1 cellular context compared by ENCODE assay signal in genomic region chr10:110007171-110007700, GRCh38.
A peak's percentile ranks its signal among the peaks of the same experiment; 100 is the strongest.
TF ChIP-seq lines count a peak whose summit lies in the region.

No MANE protein-coding gene starts in this region.

TF ChIP-seq in HepG2, 621 proteins besides CTCF, POLR2A, EP300 and RAD21 (continued from another document and continues in another):
- no peak; the same call in 1 of the 2 replicates for TF ChIP-seq FOXP4 (CRISPR knock-in tag; IDR thresholded peaks at IDR 0.05)
- TF ChIP-seq ZBTB1 (CRISPR knock-in tag; IDR thresholded peaks at IDR 0.05; ENCODE audit: borderline replicate concordance) = no peak
- peak; percentile 53; the same call in 1 of the 2 replicates for TF ChIP-seq KLF12 (CRISPR knock-in tag; IDR thresholded peaks at IDR 0.05; ENCODE audit: borderline replicate concordance)
- no peak for TF ChIP-seq ZNF318 (CRISPR knock-in tag; IDR thresholded peaks at IDR 0.05)
- peak; percentile 49; the same call in 1 of the 2 replicates for TF ChIP-seq TAF1 (CRISPR knock-in tag; IDR thresholded peaks at IDR 0.05)
- peak; percentile 53; the same call in 1 of the 2 replicates for TF ChIP-seq BRCA1 (CRISPR knock-in tag; IDR thresholded peaks at IDR 0.05)
- no peak for TF ChIP-seq STAT6 (CRISPR knock-in tag; IDR thresholded peaks at IDR 0.05; ENCODE audit: borderline replicate concordance)
- 0 out of 2 replicates have a peak, but pooled peaks have one; percentile 31 for TF ChIP-seq ZNF12 (CRISPR knock-in tag; IDR thresholded peaks at IDR 0.05)
- TF ChIP-seq ZNF558 (CRISPR knock-in tag; IDR thresholded peaks at IDR 0.05; ENCODE audit: borderline replicate concordance) = no peak; the same call in 1 of the 2 replicates
- no peak; the same call in 1 of the 2 replicates for TF ChIP-seq ZNF709 (CRISPR knock-in tag; IDR thresholded peaks at IDR 0.05)
- peak; percentile 28; the same call in 1 of the 2 replicates for TF ChIP-seq ELF1 (CRISPR knock-in tag; IDR thresholded peaks at IDR 0.05)
- peak; percentile 31; the same call in 1 of the 2 replicates for TF ChIP-seq NR2F6 (IDR thresholded peaks at IDR 0.05)
- peak; percentile 50 for TF ChIP-seq NR2F6 (CRISPR knock-in tag; IDR thresholded peaks at IDR 0.05)
- no peak for TF ChIP-seq ZNF660 (CRISPR knock-in tag; IDR thresholded peaks at IDR 0.05; ENCODE audit: borderline replicate concordance, low read depth)
- TF ChIP-seq PAXIP1 (CRISPR knock-in tag; conservative IDR thresholded peaks at IDR 0.05) = peak; percentile 78
- TF ChIP-seq HOXD1 (CRISPR knock-in tag; IDR thresholded peaks at IDR 0.05) = no peak
- peak; percentile 78 for TF ChIP-seq RBM39 (IDR thresholded peaks at IDR 0.05; ENCODE audit: low read depth, low read length, poor library complexity, severe bottlenecking)
- TF ChIP-seq ARHGAP35 (CRISPR knock-in tag; IDR thresholded peaks at IDR 0.05; ENCODE audit: borderline replicate concordance) = 0 out of 2 replicates have a peak, but pooled peaks have one; percentile 61
- no peak for TF ChIP-seq HCFC1 (IDR thresholded peaks at IDR 0.05; ENCODE audit: low read depth, low read length)
- no peak for TF ChIP-seq SP4 (CRISPR knock-in tag; IDR thresholded peaks at IDR 0.05)
- TF ChIP-seq ZBED4 (CRISPR knock-in tag; IDR thresholded peaks at IDR 0.05; ENCODE audit: borderline replicate concordance) = peak; percentile 53; the same call in 1 of the 2 replicates
- TF ChIP-seq ZNF691 (CRISPR knock-in tag; IDR thresholded peaks at IDR 0.05; ENCODE audit: borderline replicate concordance, low read depth) = 0 out of 2 replicates have a peak, but pooled peaks have one; percentile 29
- TF ChIP-seq ZNF333 (CRISPR knock-in tag; IDR thresholded peaks at IDR 0.05; ENCODE audit: borderline replicate concordance) = no peak
- TF ChIP-seq ZNF350 (CRISPR knock-in tag; IDR thresholded peaks at IDR 0.05; ENCODE audit: borderline replicate concordance, low read depth) = 0 out of 2 replicates have a peak, but pooled peaks have one; percentile 41
- no peak for TF ChIP-seq ATF5 (CRISPR knock-in tag; IDR thresholded peaks at IDR 0.05; ENCODE audit: low read depth)
- TF ChIP-seq RBFOX2 (IDR thresholded peaks at IDR 0.05; ENCODE audit: low read depth, low read length) = peak; percentile 78
- TF ChIP-seq ZNF337 (CRISPR knock-in tag; IDR thresholded peaks at IDR 0.05; ENCODE audit: borderline replicate concordance, low read depth) = 0 out of 2 replicates have a peak, but pooled peaks have one; percentile 38
- peak; percentile 76; the same call in 1 of the 2 replicates for TF ChIP-seq SALL2 (CRISPR knock-in tag; IDR thresholded peaks at IDR 0.05)
- TF ChIP-seq FLYWCH1 (CRISPR knock-in tag; IDR thresholded peaks at IDR 0.05) = 0 out of 2 replicates have a peak, but pooled peaks have one; percentile 7
- no peak for TF ChIP-seq ELF3 (CRISPR knock-in tag; IDR thresholded peaks at IDR 0.05)
- peak; percentile 54; the same call in 1 of the 2 replicates for TF ChIP-seq ZMAT3 (CRISPR knock-in tag; conservative IDR thresholded peaks at IDR 0.05)
- TF ChIP-seq ZFYVE20 (CRISPR knock-in tag; IDR thresholded peaks at IDR 0.05; ENCODE audit: borderline replicate concordance, low read depth) = no peak
- no peak for TF ChIP-seq PHB2 (IDR thresholded peaks at IDR 0.05; ENCODE audit: partially characterized antibody)
- no peak; the same call in 1 of the 2 replicates for TF ChIP-seq KDM4B (CRISPR knock-in tag; IDR thresholded peaks at IDR 0.05)
- no peak for TF ChIP-seq CBX2 (IDR thresholded peaks at IDR 0.05; ENCODE audit: low read depth, low read length)
- TF ChIP-seq CBX2 (CRISPR knock-in tag; IDR thresholded peaks at IDR 0.05; ENCODE audit: low read depth) = no peak
- no peak for TF ChIP-seq SAFB2 (CRISPR knock-in tag; IDR thresholded peaks at IDR 0.05; ENCODE audit: borderline replicate concordance, low read depth)
